8 cellular contexts compared by ENCODE assay signal in the genomic region with DNA sequence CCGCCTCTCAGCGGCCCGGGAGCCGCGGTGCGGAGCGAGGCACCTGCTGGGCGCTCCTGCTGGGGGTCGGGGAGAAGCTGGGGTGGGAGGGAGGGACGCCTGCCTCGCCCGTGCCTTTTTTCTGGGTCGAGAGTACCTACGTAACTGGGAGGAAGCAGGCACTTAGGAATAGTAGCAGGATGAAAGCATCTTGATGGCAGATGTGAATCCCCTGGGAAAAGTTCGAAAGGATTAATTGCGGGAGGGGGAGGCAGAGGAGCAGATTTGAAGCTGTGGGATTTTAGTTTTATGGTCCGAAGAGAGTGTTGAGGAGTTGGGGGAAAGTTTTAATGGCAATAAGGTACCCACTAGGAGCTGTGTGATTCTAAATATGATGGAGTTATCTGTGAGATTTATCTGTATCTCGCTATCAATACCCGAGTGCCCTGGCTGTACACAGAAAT. TPM values are rescaled to one million over a fixed set of nuclear protein-coding genes. Genes with fewer than 3 reads are reported as not detected.
A peak's percentile ranks its signal among the peaks of the same experiment; 100 is the strongest.
DNase-seq lines count a peak whose midpoint lies in the region; ATAC-seq and TF ChIP-seq lines count a peak whose summit lies in the region.

No MANE protein-coding gene starts in this region.

- H3K27me3 Mint-ChIP-seq in central memory CD8-positive, alpha-beta T cell: no peaks in the 10 kb centered on the region
- peaks cover 0 to under 1% of the 10 kb centered on the region in 2 donors for H3K27me3 Mint-ChIP-seq in natural killer cell (ENCODE audit: low read depth in 2 of 2)

- H3K4me3 Mint-ChIP-seq in central memory CD8-positive, alpha-beta T cell: peak overlapping the region; percentile 91
- H3K4me3 Mint-ChIP-seq in natural killer cell: peak overlapping the region; percentile 95

- peak overlapping the region; percentile 84 for H3K27ac Mint-ChIP-seq in central memory CD8-positive, alpha-beta T cell (ENCODE audit: low read depth)
- H3K27ac Mint-ChIP-seq in natural killer cell: peak overlapping the region; percentile 74 to 83

- intact Hi-C loops in natural killer cell (cut with micrococcal nuclease): loop anchor here (10.0 kb wide), 1 partner anchor 148 kb away; the partner anchor contains the start of gene MFF

- H3K4me1 Mint-ChIP-seq in central memory CD8-positive, alpha-beta T cell: peaks cover 28% of the 10 kb centered on the region
- H3K4me1 Mint-ChIP-seq in natural killer cell: peaks cover 22 to 37% of the 10 kb centered on the region in 2 donors

- H3K9me3 Mint-ChIP-seq in central memory CD8-positive, alpha-beta T cell: no peaks in the 10 kb centered on the region
- H3K9me3 Mint-ChIP-seq in natural killer cell: no peaks in the 10 kb centered on the region

- peak overlapping the region; percentile 94 for H3K4me3 ChIP-seq in GM12865 (ENCODE audit: low read depth, low read length)

- no peak for TF ChIP-seq CTCF in GM12865 (IDR thresholded peaks at IDR 0.05; ENCODE audit: insufficient read depth, low read depth, low read length, missing control alignments)
- TF ChIP-seq CTCF in natural killer cell (IDR thresholded peaks at IDR 0.05): no peak

- no peak for ATAC-seq in central memory CD8-positive, alpha-beta T cell (replicated peaks; ENCODE audit: extremely low read depth, poor library complexity, severe bottlenecking)
- ATAC-seq in natural killer cell (no peak), HG02571 (IDR thresholded peaks at IDR 0.05; ENCODE audit: unreplicated experiment) (no peak), HG03520 (IDR thresholded peaks at IDR 0.05; ENCODE audit: unreplicated experiment) (no peak), HG03025 (IDR thresholded peaks at IDR 0.05; ENCODE audit: low FRiP score, unreplicated experiment) (no peak)

- peaks cover 13% of the 10 kb centered on the region for H3K36me3 Mint-ChIP-seq in central memory CD8-positive, alpha-beta T cell (ENCODE audit: insufficient read depth)
- no peaks in the 10 kb centered on the region for H3K36me3 Mint-ChIP-seq in natural killer cell

- DNase-seq in GM12865 (ENCODE audit: low read depth): no peak
- DNase-seq in NCI-H2227 treated with DMSO at 0.1 percent for 48 hours (lab: John Stamatoyannopoulos, UW): peak; percentile 19
- no peak for DNase-seq in central memory CD8-positive, alpha-beta T cell (ENCODE audit: low spot score in 2 of 2)
- no peak for DNase-seq in natural killer cell
- DNase-seq in NOMO-1 (lab: John Stamatoyannopoulos, UW; ENCODE audit: unreplicated experiment in 2 of 2): no peak

RNA-seq across cellular contexts. Expression of gene AGFG1, which starts 1.1 kb away (rescaled TPM):
- 10 to 100 TPM; 65.0 to 71.6 (median 67.3) TPM for total RNA-seq in natural killer cell
